26 cellular contexts compared by ENCODE assay signal in the genomic region with DNA sequence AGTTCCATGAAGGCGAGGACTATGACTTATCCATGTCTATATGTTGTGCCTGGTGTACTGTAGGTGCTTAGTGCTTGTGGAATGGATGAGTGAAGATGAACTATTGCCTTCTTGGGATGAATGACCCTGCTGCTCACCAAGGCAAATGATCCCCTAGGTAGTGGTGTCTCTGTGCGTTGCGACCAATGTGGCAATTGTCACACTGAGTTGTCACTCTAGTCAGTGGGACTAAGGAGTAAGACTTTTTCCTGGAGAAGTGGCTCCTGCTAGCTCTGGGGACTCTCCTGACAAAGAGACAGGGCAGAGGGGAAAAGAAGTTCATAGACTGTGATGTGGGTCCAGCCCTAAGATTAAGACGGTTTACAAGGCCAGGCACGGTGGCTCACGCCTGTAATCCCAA.
"Had no signal": no experiment of that assay in that cellular context is flagged by ENCODE, and none has a peak within 500 bp of the region (broad histone marks: within the 10 kb centered on the region; RNA-seq: fewer than 3 reads in every experiment).

No MANE protein-coding gene starts in this region.

- H3K4me3 Mint-ChIP-seq: dendritic cell treated with granulocyte-macrophage colony-stimulating factor and Interleukin-4, amounts not matched to agents 40 ng/mL and 50 ng/mL, for 4 days; memory B cell; natural killer cell; neural crest cell; type B pancreatic cell had no signal

- H3K27ac Mint-ChIP-seq: dendritic cell treated with granulocyte-macrophage colony-stimulating factor and Interleukin-4, amounts not matched to agents 40 ng/mL and 50 ng/mL, for 4 days; memory B cell; natural killer cell; type B pancreatic cell had no signal

- ATAC-seq: heart right ventricle, natural killer cell, sciatic nerve had no signal

- H3K9me3 Mint-ChIP-seq: type B pancreatic cell had no signal

- DNase-seq: central memory CD4-positive, alpha-beta T cell; foreskin melanocyte; glutamatergic neuron; heart right ventricle; hippocampal formation; kidney glomerular epithelial cell; natural killer cell; stimulated activated CD4-positive, alpha-beta T cell treated with anti-CD3 and anti-CD28 coated beads, Interleukin-12 subunit alpha, Interleukin-12 subunit beta, amount 100 ng/mL, for 4 hours; stimulated activated CD4-positive, alpha-beta T cell treated with anti-CD3 and anti-CD28 coated beads, Interleukin-1b, Interleukin-23, amount 100 ng/mL, for 48 hours; stimulated activated CD4-positive, alpha-beta T cell treated with anti-CD3 and anti-CD28 coated beads, Interleukin-4, amount 100 ng/mL, for 1 hour; stimulated activated CD8-positive, alpha-beta memory T cell treated with anti-CD3 and anti-CD28 coated beads, Interleukin-4, amount 100 ng/mL, for 48 hours; stimulated activated naive CD4-positive, alpha-beta T cell treated with Interleukin-2 at 50 U/mL for 16 hours; stomach; testis; tibial artery had no signal

- H3K27ac ChIP-seq: epithelial cell of prostate, esophagus muscularis mucosa, heart right ventricle, prostate gland, right atrium auricular region, stomach, testis, tibial artery had no signal

- H3K4me3 ChIP-seq: esophagus muscularis mucosa, heart right ventricle, lung, prostate gland, right atrium auricular region, smooth muscle cell, stomach, testis, tibial artery had no signal

- H3K9me3 ChIP-seq: prostate gland, testis had no signal

- H3K27me3 ChIP-seq: esophagus muscularis mucosa, heart right ventricle, right atrium auricular region, stomach, testis, tibial artery had no signal

- H3K4me1 ChIP-seq: prostate gland had no signal
